In the genomic region with DNA sequence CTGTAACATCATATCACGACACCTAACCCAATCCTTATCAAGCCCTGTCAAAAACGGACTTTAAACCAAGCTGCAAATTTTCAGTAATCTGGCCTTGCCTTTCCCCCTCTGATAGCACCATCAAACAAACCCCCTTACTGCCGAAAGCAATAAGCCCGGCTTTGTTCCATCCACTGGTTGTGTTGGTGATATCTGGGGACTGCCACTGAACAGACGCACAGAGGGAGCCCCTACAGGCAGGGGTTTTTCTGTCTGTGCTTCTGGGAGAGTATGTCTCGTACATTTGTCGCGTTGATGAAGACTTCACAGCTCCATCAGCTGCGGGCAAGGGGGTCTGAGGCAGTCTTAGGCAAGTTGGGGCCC, we compare ENCODE assay signal across 8 cellular contexts. TPM values are rescaled to one million over a fixed set of nuclear protein-coding genes. Genes with fewer than 3 reads are reported as not detected.
DNase-seq lines count a peak whose midpoint lies in the region; ATAC-seq, FAIRE-seq and TF ChIP-seq lines count a peak whose summit lies in the region.

No MANE protein-coding gene starts in this region.

- no peak for TF ChIP-seq EP300 in A549 (IDR thresholded peaks at IDR 0.05)

- H3K36me3 Mint-ChIP-seq in T-helper 2 cell treated with Interferon-gamma antibody and Interleukin-4, amounts not matched to agents 5 μg/mL and 100 μg/mL, for 36 hours (ENCODE audit: low read depth): peaks cover 27% of the 10 kb centered on the region

- ATAC-seq in A549 (peak; percentile 28 to 33; a peak in 5 of 6 replicates), GM18511 (IDR thresholded peaks at IDR 0.05; ENCODE audit: unreplicated experiment) (peak; percentile 39), right cardiac atrium (no peak), GM18519 (IDR thresholded peaks at IDR 0.05; ENCODE audit: low FRiP score, unreplicated experiment) (no peak), HG03139 (IDR thresholded peaks at IDR 0.05; ENCODE audit: unreplicated experiment) (no peak)

- intact Hi-C loops in right cardiac atrium (cut with DNase I) (no loop called here), spleen (cut with DNase I; ENCODE audit: low total_unique reads) (no loop called here)

- peak overlapping the region; percentile 60 for H3K27ac Mint-ChIP-seq in T-helper 2 cell treated with Interferon-gamma antibody and Interleukin-4, amounts not matched to agents 5 μg/mL and 100 μg/mL, for 36 hours

- TF ChIP-seq RAD21 in A549 (conservative IDR thresholded peaks at IDR 0.05 in 1 of 2, IDR thresholded peaks at IDR 0.05 in 1 of 2): no peak; a peak in 2 of 5 replicates

- H3K4me1 Mint-ChIP-seq in T-helper 2 cell treated with Interferon-gamma antibody and Interleukin-4, amounts not matched to agents 5 μg/mL and 100 μg/mL, for 36 hours (ENCODE audit: low read depth): peaks cover 41% of the 10 kb centered on the region

- H3K27ac ChIP-seq in A549 (peak overlapping the region; percentile 91 to 96), right cardiac atrium (ENCODE audit: low read length) (peak overlapping the region; percentile 43), spleen (peak overlapping the region in 7 of 8 donors; percentile 73 to 88 (median 79))

- H3K9me3 ChIP-seq in A549 (no peaks in the 10 kb centered on the region), right cardiac atrium (ENCODE audit: control insufficient read depth, low read length) (no peaks in the 10 kb centered on the region), spleen (no peaks in the 10 kb centered on the region)

- no peaks in the 10 kb centered on the region for H3K27me3 ChIP-seq in right cardiac atrium (ENCODE audit: control insufficient read depth, insufficient read depth)
- peaks cover 0 to 66% (median 8%) of the 10 kb centered on the region in 7 donors for H3K27me3 ChIP-seq in spleen (replicated peaks in 1 of 7)

- H3K4me3 Mint-ChIP-seq in T-helper 2 cell treated with Interferon-gamma antibody and Interleukin-4, amounts not matched to agents 5 μg/mL and 100 μg/mL, for 36 hours: peak overlapping the region; percentile 82

- peak overlapping the region; percentile 85 for H3K4me2 ChIP-seq in A549

- DNase-seq in A549 (ENCODE audit: low read depth in 1 of 2, low spot score in 1 of 2) (peak in 1 of 2 experiments; percentile 48), right cardiac atrium (no peak), spleen (no peak), SHP77 treated with DMSO at 0.1 percent for 48 hours (lab: John Stamatoyannopoulos, UW) (no peak)
- DNase-seq in T-helper 2 cell treated with Interferon-gamma antibody and Interleukin-4, amounts not matched to agents 5 μg/mL and 100 μg/mL, for 36 hours (ENCODE audit: low spot score): no peak

- TF ChIP-seq POLR2A in A549 (IDR thresholded peaks at IDR 0.05; ENCODE audit: low read length) (no peak), spleen (IDR thresholded peaks at IDR 0.05) (no peak)

- TF ChIP-seq CTCF in A549 (IDR thresholded peaks at IDR 0.05): 0 out of 3 replicates have a peak, but pooled peaks have one; percentile 16
- no peak for TF ChIP-seq CTCF in spleen (IDR thresholded peaks at IDR 0.05 in 8 of 11, conservative IDR thresholded peaks at IDR 0.05 in 3 of 11)

- H3K27me3 Mint-ChIP-seq in T-helper 2 cell treated with Interferon-gamma antibody and Interleukin-4, amounts not matched to agents 5 μg/mL and 100 μg/mL, for 36 hours (ENCODE audit: low read depth): peaks cover 9% of the 10 kb centered on the region

- H3K9me3 Mint-ChIP-seq in T-helper 2 cell treated with Interferon-gamma antibody and Interleukin-4, amounts not matched to agents 5 μg/mL and 100 μg/mL, for 36 hours: no peaks in the 10 kb centered on the region

- 9% methylated on average over 9 of the region's 9 CpGs for WGBS in A549 (ENCODE audit: missing lambda C conversion rate)
- WGBS in right cardiac atrium: 21% methylated on average over 9 of the region's 9 CpGs
- 32 to 43% (median 37%) methylated on average over 9 of the region's 9 CpGs for WGBS in spleen, 5 donors

- H3K4me1 ChIP-seq in A549: peaks cover 76% of the 10 kb centered on the region
- peaks cover 18% of the 10 kb centered on the region for H3K4me1 ChIP-seq in right cardiac atrium (ENCODE audit: control insufficient read depth, insufficient read depth, low read length)
- peaks cover 3 to 84% (median 47%) of the 10 kb centered on the region in 6 donors for H3K4me1 ChIP-seq in spleen

- CTCF ChIA-PET in A549 (lab: Yijun Ruan, JAX): interaction anchor here (1.2 to 16.7 kb wide), 5 partner anchors 10 to 31 kb away, joined by 5 to 196 read pairs (median 10); no protein-coding TSS in a partner anchor

- POLR2A ChIA-PET in A549 (lab: Yijun Ruan, JAX): interaction anchor here (0.6 to 2.9 kb wide), 2 partner anchors 19 to 23 kb away, joined by 10 to 25 read pairs; no protein-coding TSS in a partner anchor

- no peak for FAIRE-seq in A549 (lab: Jason Lieb, UNC)

- H3K36me3 ChIP-seq in spleen: peaks cover 0 to 18% (median 0%) of the 10 kb centered on the region in 6 donors

- H3K4me3 ChIP-seq in A549 (peak overlapping the region; percentile 60), right cardiac atrium (ENCODE audit: low read length) (peak overlapping the region; percentile 72), spleen (peak overlapping the region; percentile 43 to 79 (median 58))

TF ChIP-seq in A549, 52 proteins besides CTCF, POLR2A, EP300 and RAD21 (continues in another document):
- TF ChIP-seq, protein P1, sequence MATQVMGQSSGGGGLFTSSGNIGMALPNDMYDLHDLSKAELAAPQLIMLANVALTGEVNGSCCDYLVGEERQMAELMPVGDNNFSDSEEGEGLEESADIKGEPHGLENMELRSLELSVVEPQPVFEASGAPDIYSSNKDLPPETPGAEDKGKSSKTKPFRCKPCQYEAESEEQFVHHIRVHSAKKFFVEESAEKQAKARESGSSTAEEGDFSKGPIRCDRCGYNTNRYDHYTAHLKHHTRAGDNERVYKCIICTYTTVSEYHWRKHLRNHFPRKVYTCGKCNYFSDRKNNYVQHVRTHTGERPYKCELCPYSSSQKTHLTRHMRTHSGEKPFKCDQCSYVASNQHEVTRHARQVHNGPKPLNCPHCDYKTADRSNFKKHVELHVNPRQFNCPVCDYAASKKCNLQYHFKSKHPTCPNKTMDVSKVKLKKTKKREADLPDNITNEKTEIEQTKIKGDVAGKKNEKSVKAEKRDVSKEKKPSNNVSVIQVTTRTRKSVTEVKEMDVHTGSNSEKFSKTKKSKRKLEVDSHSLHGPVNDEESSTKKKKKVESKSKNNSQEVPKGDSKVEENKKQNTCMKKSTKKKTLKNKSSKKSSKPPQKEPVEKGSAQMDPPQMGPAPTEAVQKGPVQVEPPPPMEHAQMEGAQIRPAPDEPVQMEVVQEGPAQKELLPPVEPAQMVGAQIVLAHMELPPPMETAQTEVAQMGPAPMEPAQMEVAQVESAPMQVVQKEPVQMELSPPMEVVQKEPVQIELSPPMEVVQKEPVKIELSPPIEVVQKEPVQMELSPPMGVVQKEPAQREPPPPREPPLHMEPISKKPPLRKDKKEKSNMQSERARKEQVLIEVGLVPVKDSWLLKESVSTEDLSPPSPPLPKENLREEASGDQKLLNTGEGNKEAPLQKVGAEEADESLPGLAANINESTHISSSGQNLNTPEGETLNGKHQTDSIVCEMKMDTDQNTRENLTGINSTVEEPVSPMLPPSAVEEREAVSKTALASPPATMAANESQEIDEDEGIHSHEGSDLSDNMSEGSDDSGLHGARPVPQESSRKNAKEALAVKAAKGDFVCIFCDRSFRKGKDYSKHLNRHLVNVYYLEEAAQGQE (IDR thresholded peaks at IDR 0.05): no peak
- TF ChIP-seq, protein P2, sequence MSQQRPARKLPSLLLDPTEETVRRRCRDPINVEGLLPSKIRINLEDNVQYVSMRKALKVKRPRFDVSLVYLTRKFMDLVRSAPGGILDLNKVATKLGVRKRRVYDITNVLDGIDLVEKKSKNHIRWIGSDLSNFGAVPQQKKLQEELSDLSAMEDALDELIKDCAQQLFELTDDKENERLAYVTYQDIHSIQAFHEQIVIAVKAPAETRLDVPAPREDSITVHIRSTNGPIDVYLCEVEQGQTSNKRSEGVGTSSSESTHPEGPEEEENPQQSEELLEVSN (IDR thresholded peaks at IDR 0.05; ENCODE audit: borderline replicate concordance, low read depth): no peak
- TF ChIP-seq FOXS1 (CRISPR knock-in tag; IDR thresholded peaks at IDR 0.05): no peak
- TF ChIP-seq, protein P3, sequence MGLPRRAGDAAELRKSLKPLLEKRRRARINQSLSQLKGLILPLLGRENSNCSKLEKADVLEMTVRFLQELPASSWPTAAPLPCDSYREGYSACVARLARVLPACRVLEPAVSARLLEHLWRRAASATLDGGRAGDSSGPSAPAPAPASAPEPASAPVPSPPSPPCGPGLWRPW (IDR thresholded peaks at IDR 0.05): no peak
- TF ChIP-seq CHD4 (IDR thresholded peaks at IDR 0.05; ENCODE audit: borderline replicate concordance): no peak
- no peak for TF ChIP-seq MAZ (IDR thresholded peaks at IDR 0.05; ENCODE audit: borderline replicate concordance, low read depth, low read length)
- TF ChIP-seq CBX2 (IDR thresholded peaks at IDR 0.05; ENCODE audit: borderline replicate concordance, low read depth): no peak
- TF ChIP-seq CBX8 (IDR thresholded peaks at IDR 0.05): no peak
- TF ChIP-seq MAFK (IDR thresholded peaks at IDR 0.05; ENCODE audit: partially characterized antibody): no peak
- TF ChIP-seq NR3C1 (IDR thresholded peaks at IDR 0.05): no peak

RNA-seq across cellular contexts. Expression of a gene that starts 0.6 kb away (rescaled TPM):
- 75.8 and 84.3 TPM in 2 replicates for polyA plus RNA-seq in A549 (2011; rRNA removed)
- 78.1 and 96.1 TPM in 2 replicates for polyA plus RNA-seq in A549 (2012; cell fraction: cytosol; rRNA removed)
- polyA plus RNA-seq in A549 (2012; cell fraction: nucleus; rRNA removed): 128 and 152 TPM in 2 replicates
- polyA plus RNA-seq in A549 (2017; fragmentation: RNase III; extraction: RNeasy Plus Mini Kit Qiagen cat#74134 plus additional on column Dnase treatment): 82.6 to 88.3 TPM (median 87.2 TPM) in 3 replicates
- polyA minus RNA-seq in A549 (2011; rRNA and poly(A)+ RNA removed): 47.2 and 50.6 TPM in 2 replicates
- 1 to 10 TPM; 4.8 to 7.1 (median 5.6) TPM for total RNA-seq in right cardiac atrium
- 7.0 TPM for polyA plus RNA-seq in right cardiac atrium
- total RNA-seq in spleen: 10 to 100 TPM; 19.1 to 95.0 (median 40.7) TPM
- 10 to 100 TPM in 2 of 3 donors, 1 to 10 TPM in 1; 9.6 to 18.3 (median 16.8) TPM for polyA plus RNA-seq in spleen

RNA-seq across cellular contexts. Expression of a gene that starts 36.0 kb away (rescaled TPM):
- polyA plus RNA-seq in A549 (2011; rRNA removed) (22.6 and 27.5 TPM in 2 replicates), A549 (2017; fragmentation: RNase III; extraction: RNeasy Plus Mini Kit Qiagen cat#74134 plus additional on column Dnase treatment) (22.8 to 26.6 TPM (median 25.5 TPM) in 3 replicates), right cardiac atrium (7.3 TPM), spleen (10 to 100 TPM; 10.4 to 18.0 (median 17.1) TPM)
- 30.6 and 33.7 TPM in 2 replicates for polyA plus RNA-seq in A549 (2012; cell fraction: cytosol; rRNA removed)
- polyA plus RNA-seq in A549 (2012; cell fraction: nucleus; rRNA removed): 61.5 and 75.3 TPM in 2 replicates
- 22.9 and 33.4 TPM in 2 replicates for polyA minus RNA-seq in A549 (2011; rRNA and poly(A)+ RNA removed)
- total RNA-seq in right cardiac atrium (10 to 100 TPM; 10.0 to 18.2 (median 13.7) TPM), spleen (10 to 100 TPM; 32.7 to 55.2 (median 45.8) TPM)

Comparison
In these comparisons a context has a peak if more than half of its experiments do, and no peak if none do; other contexts are left out.
1. ATAC-seq: peak in A549 (2 of 2) and GM18511 (single experiment); none in right cardiac atrium (0 of 2), GM18519 (single experiment) and HG03139 (single experiment).
2. H3K27ac ChIP-seq: peak in every context shown above with its lines; median percentile 94 in A549; 79 in spleen; 43 in right cardiac atrium.
3. Peak in every context shown above with its lines, with median percentiles within 50 percentile points of each other: H3K4me3 ChIP-seq.